In the genomic region with DNA sequence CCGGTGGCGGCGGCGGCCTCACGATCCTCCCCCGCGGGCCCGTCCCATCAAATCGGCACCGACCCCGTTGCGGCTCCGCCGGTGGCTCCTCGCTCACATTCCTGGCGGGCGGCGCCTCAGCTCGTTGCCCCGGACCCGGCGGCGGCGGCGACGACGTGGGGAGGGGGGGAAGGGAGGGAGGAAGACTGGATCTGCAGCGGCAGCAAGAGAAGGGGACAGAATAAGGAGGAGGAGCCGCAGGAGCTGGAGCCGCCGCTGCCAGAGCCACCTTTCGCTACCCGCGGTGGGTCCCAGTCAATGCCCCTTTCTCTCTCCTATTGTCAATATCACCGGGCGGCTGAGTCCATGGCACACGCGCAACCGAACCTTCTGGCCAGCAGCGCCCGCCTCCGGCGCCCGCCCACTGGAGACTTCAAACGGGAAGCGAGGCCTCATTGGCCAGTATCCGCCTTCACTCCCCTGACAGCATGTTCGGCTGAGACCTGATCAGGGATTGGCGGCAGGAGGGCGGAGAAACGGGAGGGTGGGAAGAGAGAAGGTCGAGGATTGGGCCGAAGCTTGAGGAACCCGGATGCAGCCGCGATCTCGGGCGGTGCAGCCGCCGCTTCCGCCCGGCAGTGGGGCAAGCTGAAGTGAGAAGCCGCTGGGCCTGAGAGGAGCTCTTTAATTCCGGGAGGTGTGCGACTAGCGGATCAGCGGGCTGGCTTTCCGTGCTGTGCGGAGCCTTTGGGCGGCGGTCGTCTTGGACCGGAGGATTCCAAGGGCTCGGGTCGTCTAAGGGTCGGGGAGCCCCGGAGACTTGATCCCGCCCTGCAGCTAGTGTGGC, we compare ENCODE assay signal across 8 cellular contexts. TPM values are rescaled to one million over a fixed set of nuclear protein-coding genes. Genes with fewer than 3 reads are reported as not detected.
DNase-seq lines count a peak whose midpoint lies in the region; ATAC-seq and TF ChIP-seq lines count a peak whose summit lies in the region.

A gene (minus strand): TSS at position 378 of the 826 bp plus-strand sequence. CDS start 3,692 bp downstream, outside the sequence.

- TF ChIP-seq CTCF in KMS-11 (conservative IDR thresholded peaks at IDR 0.05; ENCODE audit: low read depth, low read length) (no peak), Peyer's patch (IDR thresholded peaks at IDR 0.05) (no peak)

- H3K27me3 ChIP-seq in KMS-11 (ENCODE audit: insufficient read depth, low read depth): no peaks in the 10 kb centered on the region
- H3K27me3 ChIP-seq in Peyer's patch: no peaks in the 10 kb centered on the region
- no peaks in the 10 kb centered on the region for H3K27me3 ChIP-seq in muscle layer of colon (ENCODE audit: control insufficient read depth in 1 of 2, insufficient read depth in 2 of 2, low read length in 2 of 2)

- H3K9me3 ChIP-seq in Peyer's patch: no peaks in the 10 kb centered on the region
- no peaks in the 10 kb centered on the region for H3K9me3 ChIP-seq in muscle layer of colon (ENCODE audit: low read length)

- H3K4me1 ChIP-seq in KMS-11 (ENCODE audit: low read depth, poor library complexity, severe bottlenecking) (peaks cover 17% of the 10 kb centered on the region), Peyer's patch (peaks cover 0 to 17% (median 2%) of the 10 kb centered on the region in 4 donors), muscle layer of colon (ENCODE audit: insufficient read depth, low read length) (peaks cover 21% of the 10 kb centered on the region)

- peaks cover 21% of the 10 kb centered on the region for H3K79me2 ChIP-seq in KMS-11 (ENCODE audit: insufficient read depth, low read depth)

- H3K27ac ChIP-seq in KMS-11 (no peak within 1 kb of the TSS; the same call in 1 of the 2 replicates), Peyer's patch (peak within 1 kb of the TSS; percentile 86 to 92 (median 90)), muscle layer of colon (ENCODE audit: low read depth, low read length) (peak within 1 kb of the TSS; percentile 89)

- 0 out of 2 replicates have a peak, but pooled peaks cover 4% of the 10 kb centered on the region for H4K20me1 ChIP-seq in KMS-11 (ENCODE audit: insufficient read depth)

- H3K36me3 ChIP-seq in KMS-11 (ENCODE audit: insufficient read depth) (no peaks in the 10 kb centered on the region), Peyer's patch (peaks cover 0 to 15% (median 3%) of the 10 kb centered on the region in 3 donors), muscle layer of colon (ENCODE audit: insufficient read depth, low read length) (peaks cover 10% of the 10 kb centered on the region)

- ATAC-seq in GM21737 (IDR thresholded peaks at IDR 0.05; ENCODE audit: unreplicated experiment) (peak; percentile 95), esophagus mucosa (peak; percentile 100)

- peak; percentile 79 to 85 for TF ChIP-seq POLR2A in Peyer's patch (IDR thresholded peaks at IDR 0.05)

- H3K4me2 ChIP-seq in KMS-11: peak within 1 kb of the TSS; percentile 78

- H2AFZ ChIP-seq in KMS-11 (ENCODE audit: low read depth): peak within 1 kb of the TSS; percentile 83

- H3K4me3 ChIP-seq in KMS-11 (IDR thresholded peaks at IDR 0.05; ENCODE audit: insufficient read depth, low read depth, low read length): no peak within 1 kb of the TSS
- peak within 1 kb of the TSS; percentile 80 to 96 (median 90) for H3K4me3 ChIP-seq in Peyer's patch
- peak within 1 kb of the TSS; percentile 78 to 98 for H3K4me3 ChIP-seq in muscle layer of colon (ENCODE audit: low read depth in 1 of 2, low read length in 2 of 2)

- H3K9ac ChIP-seq in KMS-11: peak within 1 kb of the TSS; percentile 44; the same call in 1 of the 2 replicates
- H3K9ac ChIP-seq in muscle layer of colon (ENCODE audit: low read length): peak within 1 kb of the TSS; percentile 82

- DNase-seq in DMS53 treated with DMSO at 0.1 percent for 48 hours (lab: John Stamatoyannopoulos, UW; ENCODE audit: unreplicated experiment): peak; percentile 93
- peak; percentile 98 to 99 (median 98) for DNase-seq in Peyer's patch
- DNase-seq in activated T-cell treated with anti-CD3 and anti-CD28 coated beads, Interleukin-2, amount 50 U/mL, for 48 hours: peak; percentile 97
- peak; percentile 89 for DNase-seq in stimulated activated CD8-positive, alpha-beta memory T cell treated with anti-CD3 and anti-CD28 coated beads, Interleukin-7, amount 100 ng/mL, for 24 hours (ENCODE audit: low read depth)

RNA-seq across cellular contexts. Expression of the gene that starts here (rescaled TPM):
- 10 to 100 TPM; 14.9 to 19.3 (median 17.0) TPM for total RNA-seq in Peyer's patch
- total RNA-seq in esophagus mucosa: 40.4 TPM
